ENCODE assay signal across 27 cellular contexts in the genomic region with DNA sequence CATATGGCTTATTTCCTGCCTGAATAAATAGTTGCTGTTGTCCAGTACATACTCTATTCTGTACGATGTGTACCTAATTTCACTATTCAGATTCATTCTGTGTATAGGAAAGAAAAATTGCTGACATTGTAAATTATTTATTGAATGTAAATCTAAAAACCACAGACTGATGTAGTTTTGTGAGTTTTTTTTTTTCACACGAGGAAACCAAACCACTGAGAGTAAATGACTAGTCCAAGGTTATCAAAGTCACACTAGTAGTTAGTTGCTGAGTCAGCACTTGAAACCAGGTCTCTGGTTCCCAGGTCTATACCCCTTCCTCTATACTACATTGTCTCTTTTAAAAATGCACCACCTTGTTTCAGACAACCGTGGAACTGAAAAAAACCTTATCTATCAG.
"Had no signal": no experiment of that assay in that cellular context is flagged by ENCODE, and none has a peak within 500 bp of the region (broad histone marks: within the 10 kb centered on the region; RNA-seq: fewer than 3 reads in every experiment).

No MANE protein-coding gene starts in this region.

- ATAC-seq: activated CD4-positive, alpha-beta T cell treated with anti-CD3 and anti-CD28 coated beads for 36 hours; activated T-cell treated with anti-CD3 and anti-CD28 coated beads, Interleukin-2, amount 50 U/mL, for 4 hours; activated T-helper 17 cell treated with anti-CD3 and anti-CD28 coated beads, Interleukin-2, amount 50 U/mL, for 72 hours; body of pancreas; effector memory CD8-positive, alpha-beta T cell; esophagus mucosa; foreskin keratinocyte; gastrocnemius medialis; heart left ventricle had no signal

- H3K4me3 ChIP-seq: body of pancreas, gastrocnemius medialis, heart left ventricle had no signal

- H3K9me3 Mint-ChIP-seq: activated CD4-positive, alpha-beta memory T cell treated with anti-CD3 and anti-CD28 coated beads, Interleukin-2, amount 10 ng/mL, durations not matched to agents 7 days and 5 days; activated CD4-positive, alpha-beta T cell treated with anti-CD3 and anti-CD28 coated beads, Interleukin-2, amount 10 ng/mL, durations not matched to agents 7 days and 5 days; activated T-cell treated with anti-CD3 and anti-CD28 coated beads, Interleukin-2, amount 50 U/mL, for 4 hours; activated T-helper 17 cell treated with anti-CD3 and anti-CD28 coated beads, Interleukin-2, amount 50 U/mL, for 72 hours; effector memory CD8-positive, alpha-beta T cell had no signal

- FAIRE-seq: colon had no signal

- H3K27me3 ChIP-seq: body of pancreas, foreskin keratinocyte, gastrocnemius medialis had no signal

- H3K36me3 ChIP-seq: gastrocnemius medialis, heart left ventricle had no signal

- H3K36me3 Mint-ChIP-seq: activated naive CD8-positive, alpha-beta T cell had no signal

- H3K4me1 ChIP-seq: body of pancreas, foreskin keratinocyte, gastrocnemius medialis, heart left ventricle had no signal

- H3K27ac Mint-ChIP-seq: activated CD4-positive, alpha-beta memory T cell treated with anti-CD3 and anti-CD28 coated beads, Interleukin-2, amount 10 ng/mL, durations not matched to agents 7 days and 5 days; activated CD4-positive, alpha-beta T cell treated with anti-CD3 and anti-CD28 coated beads for 36 hours; activated CD4-positive, alpha-beta T cell treated with anti-CD3 and anti-CD28 coated beads, Interleukin-2, amount 10 ng/mL, durations not matched to agents 7 days and 5 days; activated naive CD8-positive, alpha-beta T cell; activated T-helper 17 cell treated with anti-CD3 and anti-CD28 coated beads, Interleukin-2, amount 50 U/mL, for 72 hours; effector memory CD8-positive, alpha-beta T cell had no signal

- H3K27ac ChIP-seq: body of pancreas, foreskin keratinocyte, gastrocnemius medialis, heart left ventricle had no signal

- H3K4me3 Mint-ChIP-seq: activated CD4-positive, alpha-beta memory T cell treated with anti-CD3 and anti-CD28 coated beads, Interleukin-2, amount 10 ng/mL, durations not matched to agents 7 days and 5 days; activated CD4-positive, alpha-beta T cell treated with anti-CD3 and anti-CD28 coated beads for 36 hours; activated CD4-positive, alpha-beta T cell treated with anti-CD3 and anti-CD28 coated beads, Interleukin-2, amount 10 ng/mL, durations not matched to agents 7 days and 5 days; activated naive CD8-positive, alpha-beta T cell; activated T-cell treated with anti-CD3 and anti-CD28 coated beads, Interleukin-2, amount 50 U/mL, for 4 hours; activated T-helper 17 cell treated with anti-CD3 and anti-CD28 coated beads, Interleukin-2, amount 50 U/mL, for 72 hours; effector memory CD8-positive, alpha-beta T cell had no signal

- H3K9me3 ChIP-seq: body of pancreas, gastrocnemius medialis, heart left ventricle had no signal

- DNase-seq: activated CD4-positive, alpha-beta memory T cell treated with anti-CD3 and anti-CD28 coated beads, Interleukin-2, amount 10 ng/mL, durations not matched to agents 7 days and 5 days; activated CD4-positive, alpha-beta T cell treated with anti-CD3 and anti-CD28 coated beads for 36 hours; activated CD4-positive, alpha-beta T cell treated with anti-CD3 and anti-CD28 coated beads, Interleukin-2, amount 10 ng/mL, durations not matched to agents 7 days and 5 days; activated CD4-positive, alpha-beta T cell treated with anti-CD3 and anti-CD28 coated beads, Interleukin-2, amount 50 U/mL, for 4 hours; activated CD4-positive, CD25-positive, alpha-beta regulatory T cell; activated CD4-positive, CD25-positive, alpha-beta regulatory T cell treated with anti-CD3 and anti-CD28 coated beads, Interleukin-2, amount 50 U/mL, for 72 hours; activated effector memory CD4-positive, alpha-beta T cell treated with Interleukin-2 at 50 U/mL for 16 hours; activated gamma-delta T cell treated with Interleukin-2 at 50 U/mL for 16 hours; activated naive CD4-positive, alpha-beta T cell treated with anti-CD3 and anti-CD28 coated beads, Interleukin-2, amount 50 U/mL, for 16 hours; activated naive CD4-positive, alpha-beta T cell treated with Interleukin-2 at 50 U/mL for 16 hours; activated T-cell treated with anti-CD3 and anti-CD28 coated beads, Interleukin-2, amount 50 U/mL, for 4 hours; amniotic stem cell; anterior cingulate cortex; body of pancreas; caudate nucleus; cortex of kidney; dermis blood vessel endothelial cell; effector CD4-positive, alpha-beta T cell; effector memory CD8-positive, alpha-beta T cell; foreskin keratinocyte; gastrocnemius medialis; glutamatergic neuron; heart left ventricle had no signal

- H3K4me1 Mint-ChIP-seq: activated CD4-positive, alpha-beta memory T cell treated with anti-CD3 and anti-CD28 coated beads, Interleukin-2, amount 10 ng/mL, durations not matched to agents 7 days and 5 days; activated CD4-positive, alpha-beta T cell treated with anti-CD3 and anti-CD28 coated beads for 36 hours; activated CD4-positive, alpha-beta T cell treated with anti-CD3 and anti-CD28 coated beads, Interleukin-2, amount 10 ng/mL, durations not matched to agents 7 days and 5 days; activated T-helper 17 cell treated with anti-CD3 and anti-CD28 coated beads, Interleukin-2, amount 50 U/mL, for 72 hours had no signal

- H3K27me3 Mint-ChIP-seq: activated CD4-positive, alpha-beta memory T cell treated with anti-CD3 and anti-CD28 coated beads, Interleukin-2, amount 10 ng/mL, durations not matched to agents 7 days and 5 days; activated CD4-positive, alpha-beta T cell treated with anti-CD3 and anti-CD28 coated beads for 36 hours; activated CD4-positive, alpha-beta T cell treated with anti-CD3 and anti-CD28 coated beads, Interleukin-2, amount 10 ng/mL, durations not matched to agents 7 days and 5 days; activated naive CD8-positive, alpha-beta T cell; activated T-helper 17 cell treated with anti-CD3 and anti-CD28 coated beads, Interleukin-2, amount 50 U/mL, for 72 hours; effector memory CD8-positive, alpha-beta T cell had no signal
